9 cellular contexts compared by ENCODE assay signal in the genomic region with DNA sequence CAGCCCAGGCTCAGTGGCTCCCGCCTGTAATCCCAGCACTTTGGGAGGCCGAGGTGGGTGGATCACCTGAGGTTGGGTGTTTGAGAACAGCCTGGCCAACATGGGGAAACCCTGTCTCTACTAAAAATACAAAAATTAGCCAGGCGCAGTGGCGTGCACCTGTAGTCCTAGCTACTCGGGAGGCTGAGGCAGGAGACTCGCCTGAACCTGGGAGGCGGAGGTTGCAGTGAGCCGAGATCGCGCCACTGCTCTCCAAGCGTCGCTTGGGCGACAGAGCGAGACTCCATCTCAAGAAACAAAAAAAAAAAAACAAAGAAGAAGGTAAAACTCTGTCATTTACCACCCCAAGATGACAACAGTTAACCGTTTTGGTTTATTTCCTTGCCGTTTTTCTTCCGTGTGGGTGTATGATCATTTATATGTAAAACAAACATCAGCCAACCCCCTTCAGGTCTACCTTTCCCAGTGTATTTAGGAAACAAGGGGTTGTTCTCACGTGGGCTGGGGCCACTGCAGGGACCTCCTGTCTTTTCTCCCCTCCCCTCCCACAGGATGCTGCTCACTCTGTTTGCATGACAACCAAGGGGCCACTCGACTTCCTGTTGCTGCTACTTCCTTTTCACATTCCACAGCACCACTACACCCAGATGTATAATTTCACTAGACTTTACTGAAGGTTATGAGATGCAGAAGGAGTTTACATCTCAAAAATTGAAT. TPM values are rescaled to one million over a fixed set of nuclear protein-coding genes. Genes with fewer than 3 reads are reported as not detected.
DNase-seq lines count a peak whose midpoint lies in the region; ATAC-seq, FAIRE-seq and TF ChIP-seq lines count a peak whose summit lies in the region.
"Had no signal": no experiment of that assay in that cellular context is flagged by ENCODE, and none has a peak within 500 bp of the region (broad histone marks: within the 10 kb centered on the region; RNA-seq: fewer than 3 reads in every experiment).

No MANE protein-coding gene starts in this region.

- H3K9me1 ChIP-seq in K562 (ENCODE audit: control insufficient read depth, insufficient read depth, low read length) = no peaks in the 10 kb centered on the region

- no peaks in the 10 kb centered on the region for H3K27me3 Mint-ChIP-seq in T-helper 1 cell treated with Interleukin-12 subunit alpha and Interleukin-12 subunit beta and Interleukin-4 antibody, amounts not matched to agents 30 μg/mL and 1 μg/mL, for 36 hours (ENCODE audit: low read depth)

- TF ChIP-seq RAD21 in K562 (CRISPR knock-in tag; conservative IDR thresholded peaks at IDR 0.05 in 1 of 2, IDR thresholded peaks at IDR 0.05 in 1 of 2) = no peak

- H3K4me1 ChIP-seq in K562 (replicated peaks in 1 of 2; ENCODE audit: control insufficient read depth in 2 of 2, insufficient read depth in 2 of 2, low read length in 2 of 2) = no peaks in the 10 kb centered on the region
- no peaks in the 10 kb centered on the region for H3K4me1 ChIP-seq in smooth muscle cell (ENCODE audit: low read depth)

- POLR2A ChIA-PET in K562 (lab: Yijun Ruan, JAX) = no interaction called here

- H3K36me3 Mint-ChIP-seq in T-helper 1 cell treated with Interleukin-12 subunit alpha and Interleukin-12 subunit beta and Interleukin-4 antibody, amounts not matched to agents 30 μg/mL and 1 μg/mL, for 36 hours (ENCODE audit: low read depth) = peaks cover 28% of the 10 kb centered on the region

- no peaks in the 10 kb centered on the region for H3K79me2 ChIP-seq in K562 (ENCODE audit: control insufficient read depth, insufficient read depth, low read length)
- no peaks in the 10 kb centered on the region for H3K79me2 ChIP-seq in smooth muscle cell (ENCODE audit: low read depth)

- peaks cover 81% of the 10 kb centered on the region for H3K4me1 Mint-ChIP-seq in T-helper 1 cell treated with Interleukin-12 subunit alpha and Interleukin-12 subunit beta and Interleukin-4 antibody, amounts not matched to agents 30 μg/mL and 1 μg/mL, for 36 hours (ENCODE audit: low read depth)

- peak overlapping the region; percentile 73 for H3K4me3 Mint-ChIP-seq in T-helper 1 cell treated with Interleukin-12 subunit alpha and Interleukin-12 subunit beta and Interleukin-4 antibody, amounts not matched to agents 30 μg/mL and 1 μg/mL, for 36 hours

- no peak for TF ChIP-seq EP300 in K562 (IDR thresholded peaks at IDR 0.05; ENCODE audit: low read length)

- H3F3A ChIP-seq in smooth muscle cell (ENCODE audit: low read depth) = no peaks in the 10 kb centered on the region

- peaks cover 0 to 6% of the 10 kb centered on the region in 2 experiments; a peak in 1 of 5 replicates for H3K27me3 ChIP-seq in K562 (ENCODE audit: control insufficient read depth in 2 of 2, insufficient read depth in 2 of 2, low read length in 2 of 2)
- no peaks in the 10 kb centered on the region for H3K27me3 ChIP-seq in smooth muscle cell (ENCODE audit: low read depth)

- H2AFZ ChIP-seq in K562 (ENCODE audit: low read depth, low read length) (no peak overlapping the region), smooth muscle cell (ENCODE audit: low read depth) (no peak overlapping the region)

- H3K9ac ChIP-seq in K562 (ENCODE audit: insufficient read depth in 1 of 2, low read depth in 2 of 2, low read length in 2 of 2) = no peak overlapping the region
- no peak overlapping the region for H3K9ac ChIP-seq in smooth muscle cell (ENCODE audit: low read depth)

- 8% methylated on average over 9 of the region's 19 CpGs for WGBS in K562 (ENCODE audit: insufficient coverage, low coverage, missing lambda C conversion rate)
- 77% methylated on average over 19 of the region's 19 CpGs for WGBS in smooth muscle cell (ENCODE audit: low lambda C conversion rate)

- no peak overlapping the region for H3K27ac ChIP-seq in K562 (ENCODE audit: extremely low read depth, low read depth, low read length)
- no peak overlapping the region for H3K27ac ChIP-seq in smooth muscle cell (ENCODE audit: low read depth)
- H3K27ac ChIP-seq: SK-N-MC had no signal

- CTCF ChIA-PET in K562 (lab: Yijun Ruan, JAX; ENCODE audit: low intra/inter-chr PET ratio) = no interaction called here

- peak overlapping the region; percentile 99 for H3K27ac Mint-ChIP-seq in T-helper 1 cell treated with Interleukin-12 subunit alpha and Interleukin-12 subunit beta and Interleukin-4 antibody, amounts not matched to agents 30 μg/mL and 1 μg/mL, for 36 hours

- in situ Hi-C loops in K562 (cut with MboI) = no loop called here

- no peak for TF ChIP-seq POLR2A in K562 (conservative IDR thresholded peaks at IDR 0.05)

- no peaks in the 10 kb centered on the region for H3K9me3 Mint-ChIP-seq in T-helper 1 cell treated with Interleukin-12 subunit alpha and Interleukin-12 subunit beta and Interleukin-4 antibody, amounts not matched to agents 30 μg/mL and 1 μg/mL, for 36 hours

- H3K36me3 ChIP-seq in K562 (ENCODE audit: control insufficient read depth, insufficient read depth, low read length) (no peaks in the 10 kb centered on the region), smooth muscle cell (ENCODE audit: low read depth) (no peaks in the 10 kb centered on the region)

- FAIRE-seq in K562 (lab: Jason Lieb, UNC) (no peak), frontal cortex (lab: Jason Lieb, UNC) (no peak)

- DNase-seq in K562 (ENCODE audit: extremely low read depth in 1 of 4, low spot score in 3 of 4) (no peak), frontal cortex (ENCODE audit: low spot score in 2 of 2) (no peak), smooth muscle cell (lab: John Stamatoyannopoulos, UW; ENCODE audit: unreplicated experiment) (no peak), NCI-H748 treated with DMSO at 0.1 percent for 48 hours (lab: John Stamatoyannopoulos, UW) (no peak)
- peak; percentile 76 for DNase-seq in stimulated activated CD4-positive, alpha-beta T cell treated with anti-CD3 and anti-CD28 coated beads, Interleukin-4, amount 100 ng/mL, for 24 hours

- TF ChIP-seq CTCF in K562 (IDR thresholded peaks at IDR 0.05 in 2 of 3, conservative IDR thresholded peaks at IDR 0.05 in 1 of 3; ENCODE audit: insufficient read depth in 2 of 3, low read depth in 1 of 3, low read length in 3 of 3) (no peak), smooth muscle cell (IDR thresholded peaks at IDR 0.05; ENCODE audit: borderline replicate concordance, insufficient read depth, poor library complexity, severe bottlenecking) (no peak)

- no peaks in the 10 kb centered on the region for H3K9me3 ChIP-seq in K562 (replicated peaks; ENCODE audit: control insufficient read depth, insufficient read depth, low read depth, low read length)
- H3K9me3 ChIP-seq in smooth muscle cell (replicated peaks; ENCODE audit: low read depth) = no peaks in the 10 kb centered on the region

- H4K20me1 ChIP-seq in K562 (replicated peaks; ENCODE audit: control insufficient read depth, insufficient read depth, low read length) = no peaks in the 10 kb centered on the region
- no peaks in the 10 kb centered on the region for H4K20me1 ChIP-seq in smooth muscle cell (ENCODE audit: low read depth)

- BruUV-seq in K562 (replicated peaks; lab: Mats Ljungman, UMichigan) = no TSS peak

- intact Hi-C loops in K562 (cut with micrococcal nuclease) = no loop called here

- H3K4me3 ChIP-seq in K562 (no peak overlapping the region), smooth muscle cell (no peak overlapping the region)
- H3K4me3 ChIP-seq: SK-N-MC had no signal

- H3K4me2 ChIP-seq in K562 (ENCODE audit: insufficient read depth, low read length) = no peak overlapping the region
- no peak overlapping the region for H3K4me2 ChIP-seq in smooth muscle cell

- ATAC-seq in GM18870 (IDR thresholded peaks at IDR 0.05; ENCODE audit: unreplicated experiment) (peak; percentile 56), HG02981 (IDR thresholded peaks at IDR 0.05; ENCODE audit: unreplicated experiment) (peak; percentile 81), K562 (no peak)

RNA-seq across cellular contexts. Expression of a gene that starts 13.6 kb away (rescaled TPM):
- total RNA-seq in K562 (2011; cell fraction: chromatin; rRNA removed; ENCODE audit: low replicate concordance) = not detected in 2 replicates
- total RNA-seq in K562 (2011; cell fraction: nucleolus; rRNA removed) = not detected in 2 replicates
- total RNA-seq in K562 (2011; cell fraction: nucleoplasm; rRNA removed) = not detected in 2 replicates
- not detected in 2 replicates for total RNA-seq in K562 (2014; rRNA removed)
- total RNA-seq in K562 (2014; rRNA removed; fragmentation: Illumina TruSeq; extraction: Trizol) = not detected in 2 replicates
- total RNA-seq in K562 (2015; rRNA removed; fragmentation: Illumina TruSeq; extraction: Trizol) = not detected in 2 replicates
- total RNA-seq in K562 (2021) = 0.02 and 0.07 TPM in 2 replicates
- not detected in 2 replicates for polyA plus RNA-seq in K562 (2011; rRNA removed)
- polyA plus RNA-seq in K562 (2011; cell fraction: cytosol; rRNA removed) = not detected in 2 replicates
- polyA plus RNA-seq in K562 (2011; cell fraction: nucleus; rRNA removed) = not detected in 2 replicates
- not detected in 2 replicates for polyA plus RNA-seq in K562 (2012)
- polyA plus RNA-seq in K562 (2014; fragmentation: Illumina TruSeq; extraction: Trizol) = not detected in 2 replicates
- polyA plus RNA-seq in K562 (2014; fragmentation: Nextera tagmentation; extraction: Ambion mirVana) = not detected
- not detected in 2 replicates for polyA plus RNA-seq in K562 (2014; rRNA removed)
- not detected in 2 replicates for polyA minus RNA-seq in K562 (2011; rRNA and poly(A)+ RNA removed)
- not detected in 2 replicates for polyA minus RNA-seq in K562 (2011; cell fraction: cytosol; rRNA and poly(A)+ RNA removed)
- not detected in 2 replicates for polyA minus RNA-seq in K562 (2011; cell fraction: nucleus; rRNA and poly(A)+ RNA removed)
- 14.7 TPM for total RNA-seq in frontal cortex
- 2.7 and 4.4 TPM in 2 replicates for total RNA-seq in smooth muscle cell
- polyA plus RNA-seq in smooth muscle cell = 1.2 and 1.8 TPM in 2 replicates

RNA-seq across cellular contexts. Expression of a gene that starts 54.8 kb away (rescaled TPM):
- 35.6 and 107 TPM in 2 replicates for total RNA-seq in K562 (2011; cell fraction: chromatin; rRNA removed; ENCODE audit: low replicate concordance)
- 20.5 and 23.9 TPM in 2 replicates for total RNA-seq in K562 (2011; cell fraction: nucleolus; rRNA removed)
- total RNA-seq in K562 (2011; cell fraction: nucleoplasm; rRNA removed) = 42.3 and 62.3 TPM in 2 replicates
- total RNA-seq in K562 (2014; rRNA removed) (16.8 and 16.9 TPM in 2 replicates), K562 (2014; rRNA removed; fragmentation: Illumina TruSeq; extraction: Trizol) (34.9 and 40.4 TPM in 2 replicates), K562 (2015; rRNA removed; fragmentation: Illumina TruSeq; extraction: Trizol) (28.9 and 31.9 TPM in 2 replicates), K562 (2021) (21.4 and 23.5 TPM in 2 replicates), frontal cortex (49.7 TPM), smooth muscle cell (40.9 and 58.2 TPM in 2 replicates)
- polyA plus RNA-seq in K562 (2011; rRNA removed) (36.8 and 52.0 TPM in 2 replicates), K562 (2014; fragmentation: Illumina TruSeq; extraction: Trizol) (37.7 and 40.8 TPM in 2 replicates), K562 (2014; fragmentation: Nextera tagmentation; extraction: Ambion mirVana) (10 to 100 TPM; 21.6 to 28.1 TPM), K562 (2014; rRNA removed) (30.4 and 35.3 TPM in 2 replicates), smooth muscle cell (45.0 and 45.6 TPM in 2 replicates)
- 14.3 and 22.6 TPM in 2 replicates for polyA plus RNA-seq in K562 (2011; cell fraction: cytosol; rRNA removed)
- polyA plus RNA-seq in K562 (2011; cell fraction: nucleus; rRNA removed) = 9.1 and 10.9 TPM in 2 replicates
- polyA plus RNA-seq in K562 (2012) = 20.5 and 41.6 TPM in 2 replicates
- 54.6 and 57.9 TPM in 2 replicates for polyA minus RNA-seq in K562 (2011; rRNA and poly(A)+ RNA removed)
- polyA minus RNA-seq in K562 (2011; cell fraction: cytosol; rRNA and poly(A)+ RNA removed) = 7.1 and 11.4 TPM in 2 replicates
- polyA minus RNA-seq in K562 (2011; cell fraction: nucleus; rRNA and poly(A)+ RNA removed) = 26.3 and 42.2 TPM in 2 replicates
